8 cellular contexts compared by ENCODE assay signal in genomic region chr17:30824356-30825145, GRCh38. TPM values are rescaled to one million over a fixed set of nuclear protein-coding genes. Genes with fewer than 3 reads are reported as not detected.
DNase-seq lines count a peak whose midpoint lies in the region; ATAC-seq and TF ChIP-seq lines count a peak whose summit lies in the region.

Gene CRLF3, minus strand, starts transcription at chr17:30824692. Its CDS starts 41 bp downstream, at chr17:30824651.

- H3K4me1 ChIP-seq in right lobe of liver, result peaks cover 0 to 5% (median 0%) of the 10 kb centered on the region in 4 donors

- no peaks in the 10 kb centered on the region for H3K9me3 ChIP-seq in right lobe of liver

- ATAC-seq in GM19395 (IDR thresholded peaks at IDR 0.05; ENCODE audit: unreplicated experiment) (peak; percentile 72), HG03565 (IDR thresholded peaks at IDR 0.05; ENCODE audit: unreplicated experiment) (peak; percentile 69), right lobe of liver (peak; percentile 97 to 100 (median 98))

- TF ChIP-seq POLR2A in right lobe of liver (IDR thresholded peaks at IDR 0.05), result peak; percentile 87

- no peaks in the 10 kb centered on the region for H3K36me3 ChIP-seq in right lobe of liver

- H3K4me3 ChIP-seq in right lobe of liver, result peak within 1 kb of the TSS; percentile 87 to 93 (median 90)

- H3K27me3 ChIP-seq in right lobe of liver, result no peaks in the 10 kb centered on the region

- TF ChIP-seq CTCF in right lobe of liver (IDR thresholded peaks at IDR 0.05), result peak; percentile 44 to 70 (median 64)

- intact Hi-C loops in right lobe of liver (cut with DNase I), result no loop called here

- DNase-seq in CD1c-positive myeloid dendritic cell (ENCODE audit: extremely low spot score) (peak; percentile 96), NCI-H748 treated with DMSO at 0.1 percent for 48 hours (lab: John Stamatoyannopoulos, UW) (peak; percentile 74), dermis microvascular lymphatic vessel endothelial cell (ENCODE audit: low read depth in 2 of 2) (peak; percentile 65 to 92), right lobe of liver (peak; percentile 90 to 95 (median 92))
- peak; percentile 82 to 84 for DNase-seq in activated CD4-positive, alpha-beta T cell treated with anti-CD3 and anti-CD28 coated beads, Interleukin-2, amount 50 U/mL, for 4 hours
- peak; percentile 88 for DNase-seq in stimulated activated CD4-positive, alpha-beta T cell treated with anti-CD3 and anti-CD28 coated beads, Interleukin-4, amount 100 ng/mL, for 24 hours

- WGBS in right lobe of liver (ENCODE audit: insufficient coverage, low coverage, low lambda C conversion rate, missing lambda C conversion rate), result under 1% methylated on average over 28 of the region's 75 CpGs

- peak within 1 kb of the TSS; percentile 62 to 84 (median 65) for H3K27ac ChIP-seq in right lobe of liver

RNA-seq across cellular contexts. Expression of gene CRLF3, which starts in this region (rescaled TPM):
- total RNA-seq in dermis microvascular lymphatic vessel endothelial cell, result 14.8 and 15.3 TPM in 2 replicates
- 1 to 10 TPM; 2.4 to 6.7 (median 5.0) TPM for total RNA-seq in right lobe of liver

Comparison
In these comparisons a context has a peak if more than half of its experiments do, and no peak if none do; other contexts are left out.
1. Peak in every context shown above with its lines: DNase-seq, ATAC-seq, H3K4me3 ChIP-seq and H3K27ac ChIP-seq.